In the genomic region with DNA sequence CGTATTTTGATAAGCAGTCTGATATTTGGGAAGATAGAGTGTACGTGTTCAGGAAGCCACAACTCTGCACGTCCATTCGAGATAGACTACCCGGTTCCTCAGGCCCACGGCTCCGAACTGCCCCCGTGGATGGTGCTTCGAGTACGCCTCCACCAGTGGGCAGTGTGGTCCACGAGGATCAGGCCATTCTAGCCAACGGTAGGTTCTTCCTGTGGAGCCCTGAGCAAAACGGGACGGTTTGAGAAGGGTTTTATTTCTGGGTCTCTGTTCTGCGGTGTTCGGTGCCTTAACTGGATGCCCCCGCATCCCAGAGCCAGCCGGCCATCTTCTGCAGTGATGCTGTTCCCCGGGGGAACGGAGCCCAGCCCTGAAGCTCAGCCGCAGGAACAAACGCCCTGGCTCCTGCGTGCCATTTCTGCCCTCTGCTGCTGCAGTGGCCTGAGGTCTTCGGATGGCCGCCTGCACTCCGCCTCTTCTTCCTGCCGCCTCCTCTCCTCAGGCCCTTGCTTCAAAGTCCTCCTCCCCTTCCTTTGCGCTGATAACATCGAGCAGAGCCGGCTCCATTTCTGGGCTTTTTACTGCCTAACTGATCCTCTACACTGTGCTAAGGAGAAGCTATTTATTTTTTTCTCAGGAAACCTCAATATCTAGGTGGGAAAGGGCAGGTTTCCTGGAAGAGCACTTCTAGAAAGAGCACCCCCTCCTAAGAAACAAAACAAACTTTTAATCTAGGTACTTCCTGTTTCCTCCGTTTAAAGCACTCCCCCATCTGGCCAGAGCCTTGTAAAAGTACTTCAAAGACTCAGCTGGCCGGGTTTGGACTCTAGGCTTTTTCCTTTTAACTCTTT, we compare ENCODE assay signal across 8 cellular contexts. TPM values are rescaled to one million over a fixed set of nuclear protein-coding genes. Genes with fewer than 3 reads are reported as not detected.
A peak's percentile ranks its signal among the peaks of the same experiment; 100 is the strongest.
DNase-seq lines count a peak whose midpoint lies in the region; ATAC-seq, FAIRE-seq and TF ChIP-seq lines count a peak whose summit lies in the region.

No MANE protein-coding gene starts in this region.

- POLR2A ChIA-PET in Panc1 (lab: Charles Lee): no interaction called here

- peaks cover 10% of the 10 kb centered on the region for H3K4me1 ChIP-seq in Panc1 (ENCODE audit: control insufficient read depth, insufficient read depth, low read length)

- no peak for ATAC-seq in Panc1
- ATAC-seq in natural killer cell: peak in 2 of 3 donors; percentile 37 to 65
- no peak for ATAC-seq in HG02852 (IDR thresholded peaks at IDR 0.05; ENCODE audit: unreplicated experiment)
- no peak for ATAC-seq in HG03521 (IDR thresholded peaks at IDR 0.05; ENCODE audit: unreplicated experiment)

- peaks cover 10% of the 10 kb centered on the region for H3K9me3 ChIP-seq in Panc1 (ENCODE audit: control insufficient read depth, insufficient read depth, low read depth, low read length)

- peaks cover 16% of the 10 kb centered on the region for H3K36me3 Mint-ChIP-seq in natural killer cell

- H3K27me3 Mint-ChIP-seq in natural killer cell (ENCODE audit: low read depth in 2 of 2): peaks cover 5% of the 10 kb centered on the region in 2 donors

- TF ChIP-seq CTCF in GM12873 (IDR thresholded peaks at IDR 0.05; ENCODE audit: insufficient read depth, low read depth, low read length, missing control alignments): peak; percentile 17
- TF ChIP-seq CTCF in Panc1 (IDR thresholded peaks at IDR 0.05): no peak
- TF ChIP-seq CTCF in natural killer cell (IDR thresholded peaks at IDR 0.05): no peak

- FAIRE-seq in endometrium (lab: Jason Lieb, UNC): peak; percentile 90

- in situ Hi-C loops in Panc1 (cut with HindIII; ENCODE audit: low pct_unique_long_range_greater_than_20kb, low sequenced_read_pairs): no loop called here

- no peaks in the 10 kb centered on the region for H3K36me3 ChIP-seq in Panc1 (ENCODE audit: control insufficient read depth, insufficient read depth, low read length)

- H3K4me1 Mint-ChIP-seq in natural killer cell: peaks cover 11 to 14% of the 10 kb centered on the region in 2 donors

- H3K4me3 ChIP-seq in Panc1 (ENCODE audit: low read depth in 2 of 2, low read length in 2 of 2): no peak overlapping the region

- peak overlapping the region; percentile 95 for H3K4me3 Mint-ChIP-seq in natural killer cell

- intact Hi-C loops in Panc1 (cut with micrococcal nuclease; ENCODE audit: unreplicated experiment): no loop called here
- intact Hi-C loops in natural killer cell (cut with micrococcal nuclease): no loop called here
- intact Hi-C loops in posterior cingulate gyrus (cut with DNase I): no loop called here

- DNase-seq in Panc1 (ENCODE audit: low read depth, low spot score) (no peak), natural killer cell (no peak), NCI-H1105 (lab: John Stamatoyannopoulos, UW) (no peak), posterior cingulate gyrus (no peak)

- H3K27ac ChIP-seq in Panc1 (ENCODE audit: low read length): peak overlapping the region; percentile 85

- CTCF ChIA-PET in Panc1 (lab: Charles Lee): no interaction called here

- BruUV-seq in Panc1 (replicated peaks; lab: Mats Ljungman, UMichigan): no TSS peak

- H3K27me3 ChIP-seq in Panc1 (ENCODE audit: control insufficient read depth, insufficient read depth, low read length): no peaks in the 10 kb centered on the region

- H3K9me3 Mint-ChIP-seq in natural killer cell: peaks cover 3 to 4% of the 10 kb centered on the region in 2 donors

- H3K27ac Mint-ChIP-seq in natural killer cell: peak overlapping the region; percentile 80 to 93

RNA-seq across cellular contexts. Expression of gene SLC46A3, which starts 36.2 kb away (rescaled TPM):
- total RNA-seq in Panc1 (2021; ENCODE audit: unreplicated experiment): 5.5 TPM
- polyA plus RNA-seq in Panc1 (2012; ENCODE audit: insufficient read length): 4.8 TPM
- 10 to 100 TPM in 2 of 3 donors, 1 to 10 TPM in 1; 9.7 to 16.2 (median 11.9) TPM for total RNA-seq in natural killer cell

Comparison
In these comparisons a context has a peak if more than half of its experiments do, and no peak if none do; other contexts are left out.
1. ATAC-seq: peak in natural killer cell (2 of 3); none in Panc1 (single experiment), HG02852 (single experiment) and HG03521 (single experiment).